Comparison of ENCODE assay signal across 10 cellular contexts in genomic region chr20:6123650-6124014, GRCh38. TPM values are rescaled to one million over a fixed set of nuclear protein-coding genes. Genes with fewer than 3 reads are reported as not detected.
DNase-seq lines count a peak whose midpoint lies in the region; ATAC-seq and TF ChIP-seq lines count a peak whose summit lies in the region.
"Had no signal": no experiment of that assay in that cellular context is flagged by ENCODE, and none has a peak within 500 bp of the region (broad histone marks: within the 10 kb centered on the region; RNA-seq: fewer than 3 reads in every experiment).

No MANE protein-coding gene starts in this region.

- no peak for TF ChIP-seq CTCF in SK-N-SH (IDR thresholded peaks at IDR 0.05)
- no peak for TF ChIP-seq CTCF in foreskin keratinocyte (conservative IDR thresholded peaks at IDR 0.05)

- no peak overlapping the region for H2AFZ ChIP-seq in SK-N-SH (ENCODE audit: low read depth)

- no peak overlapping the region for H3K9ac ChIP-seq in SK-N-SH
- H3K9ac ChIP-seq in SK-N-MC (ENCODE audit: insufficient read length) = peak overlapping the region; percentile 74

- H3K79me2 ChIP-seq in SK-N-SH (ENCODE audit: insufficient read depth) = no peaks in the 10 kb centered on the region

- H3K4me2 ChIP-seq in SK-N-SH = 0 out of 2 replicates have a peak overlapping the region, but pooled peaks have one; percentile 82

- H3K4me1 ChIP-seq in SK-N-SH (ENCODE audit: control insufficient read depth in 1 of 2, insufficient read depth in 2 of 2, low read depth in 1 of 2, low read length in 1 of 2) (peaks cover 0 to 3% of the 10 kb centered on the region in 2 experiments; a peak in 1 of 4 replicates), foreskin keratinocyte (peaks cover 8% of the 10 kb centered on the region)

- TF ChIP-seq RAD21 in SK-N-SH (IDR thresholded peaks at IDR 0.05; ENCODE audit: low read length) = no peak

- H3K27ac ChIP-seq in SK-N-SH (ENCODE audit: low read depth in 2 of 2, low read length in 1 of 2) (no peak overlapping the region), SK-N-MC (no peak overlapping the region), foreskin keratinocyte (peak overlapping the region; percentile 85), skin epidermis (peak overlapping the region in 19 of 21 experiments; percentile 6 to 94 (median 72))

- H3K9me3 ChIP-seq in SK-N-SH (no peaks in the 10 kb centered on the region), SK-N-MC (ENCODE audit: low read depth, low read length) (no peaks in the 10 kb centered on the region)
- H3K9me3 ChIP-seq: left lung, upper lobe of left lung had no signal

- no peaks in the 10 kb centered on the region for H3K9me2 ChIP-seq in SK-N-SH

- POLR2A ChIA-PET in SK-N-SH (lab: Yijun Ruan, JAX) = no interaction called here

- no peak for TF ChIP-seq EP300 in SK-N-SH (IDR thresholded peaks at IDR 0.05; ENCODE audit: borderline replicate concordance in 1 of 2, low read depth in 1 of 2, low read length in 1 of 2)

- peaks cover 5% of the 10 kb centered on the region for H3F3A ChIP-seq in SK-N-SH (replicated peaks; ENCODE audit: insufficient read depth)

- CTCF ChIA-PET in SK-N-SH (lab: Yijun Ruan, JAX) = no interaction called here

- intact Hi-C loops in left colon (cut with DNase I, micrococcal nuclease) = no loop called here

- no peak for DNase-seq in SK-N-SH
- DNase-seq in SK-N-MC (ENCODE audit: low read depth, low spot score) = no peak
- no peak for DNase-seq in foreskin keratinocyte
- no peak for DNase-seq in HUDEP-2 (lab: John Stamatoyannopoulos, UW; ENCODE audit: unreplicated experiment in 76 of 76)
- no peak for DNase-seq in SK-N-DZ (ENCODE audit: low spot score)
- no peak for DNase-seq in left colon

- ATAC-seq in SK-N-SH treated with all-trans-retinoic acid at 6 μM for 48 hours = no peak
- ATAC-seq in foreskin keratinocyte = no peak
- ATAC-seq in left colon = no peak

- H3K4me3 ChIP-seq in SK-N-SH (ENCODE audit: low read depth in 2 of 2, low read length in 1 of 2) = no peak overlapping the region
- peak overlapping the region; percentile 84 for H3K4me3 ChIP-seq in SK-N-MC
- H3K4me3 ChIP-seq in skin epidermis = no peak overlapping the region

- no peaks in the 10 kb centered on the region for H4K20me1 ChIP-seq in SK-N-SH (ENCODE audit: insufficient read depth)

- no peaks in the 10 kb centered on the region for H3K27me3 ChIP-seq in SK-N-SH (ENCODE audit: insufficient read depth)
- no peaks in the 10 kb centered on the region for H3K27me3 ChIP-seq in foreskin keratinocyte

- no peaks in the 10 kb centered on the region for H3K36me3 ChIP-seq in SK-N-SH (replicated peaks in 1 of 2; ENCODE audit: control insufficient read depth in 1 of 2, insufficient read depth in 2 of 2, low read length in 1 of 2)
- peaks cover 9% of the 10 kb centered on the region for H3K36me3 ChIP-seq in SK-N-MC (ENCODE audit: insufficient read depth, low read length)
- H3K36me3 ChIP-seq: left lung, upper lobe of left lung had no signal

- 94% methylated on average over 4 of the region's 4 CpGs for WGBS in SK-N-SH (ENCODE audit: low lambda C conversion rate)

TF ChIP-seq in SK-N-SH, 30 proteins besides CTCF, POLR2A, EP300 and RAD21 (continues in another document):
- no peak for TF ChIP-seq GATA2 (CRISPR knock-in tag; IDR thresholded peaks at IDR 0.05)
- TF ChIP-seq FOSL2 (IDR thresholded peaks at IDR 0.05; ENCODE audit: borderline replicate concordance, low read depth) = no peak
- no peak for TF ChIP-seq MXI1 (IDR thresholded peaks at IDR 0.05; ENCODE audit: low read depth, low read length)
- no peak for TF ChIP-seq SMC3 (IDR thresholded peaks at IDR 0.05; ENCODE audit: low read depth, low read length)
- TF ChIP-seq, protein P1, sequence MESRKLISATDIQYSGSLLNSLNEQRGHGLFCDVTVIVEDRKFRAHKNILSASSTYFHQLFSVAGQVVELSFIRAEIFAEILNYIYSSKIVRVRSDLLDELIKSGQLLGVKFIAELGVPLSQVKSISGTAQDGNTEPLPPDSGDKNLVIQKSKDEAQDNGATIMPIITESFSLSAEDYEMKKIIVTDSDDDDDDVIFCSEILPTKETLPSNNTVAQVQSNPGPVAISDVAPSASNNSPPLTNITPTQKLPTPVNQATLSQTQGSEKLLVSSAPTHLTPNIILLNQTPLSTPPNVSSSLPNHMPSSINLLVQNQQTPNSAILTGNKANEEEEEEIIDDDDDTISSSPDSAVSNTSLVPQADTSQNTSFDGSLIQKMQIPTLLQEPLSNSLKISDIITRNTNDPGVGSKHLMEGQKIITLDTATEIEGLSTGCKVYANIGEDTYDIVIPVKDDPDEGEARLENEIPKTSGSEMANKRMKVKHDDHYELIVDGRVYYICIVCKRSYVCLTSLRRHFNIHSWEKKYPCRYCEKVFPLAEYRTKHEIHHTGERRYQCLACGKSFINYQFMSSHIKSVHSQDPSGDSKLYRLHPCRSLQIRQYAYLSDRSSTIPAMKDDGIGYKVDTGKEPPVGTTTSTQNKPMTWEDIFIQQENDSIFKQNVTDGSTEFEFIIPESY (IDR thresholded peaks at IDR 0.05; ENCODE audit: borderline replicate concordance, low read depth) = no peak
- no peak for TF ChIP-seq MEF2A (IDR thresholded peaks at IDR 0.05; ENCODE audit: borderline replicate concordance, low read depth)
- no peak for TF ChIP-seq EZH2phosphoT487 (IDR thresholded peaks at IDR 0.05; ENCODE audit: borderline replicate concordance, low read depth)
- no peak for TF ChIP-seq TCF12 (IDR thresholded peaks at IDR 0.05)
- TF ChIP-seq SIN3A (IDR thresholded peaks at IDR 0.05; ENCODE audit: borderline replicate concordance, low read depth, low read length) = no peak
- TF ChIP-seq NFIC (IDR thresholded peaks at IDR 0.05; ENCODE audit: borderline replicate concordance) = no peak
- no peak for TF ChIP-seq MAX (IDR thresholded peaks at IDR 0.05; ENCODE audit: low read depth)
- TF ChIP-seq JUND (IDR thresholded peaks at IDR 0.05) = no peak

TF ChIP-seq in SK-N-SH treated with all-trans-retinoic acid at 6 μM for 48 hours, 23 proteins besides CTCF, POLR2A, EP300 and RAD21 (continues in another document):
- TF ChIP-seq CSRNP3 (CRISPR knock-in tag; IDR thresholded peaks at IDR 0.05) (no peak), ZNF70 (CRISPR knock-in tag; IDR thresholded peaks at IDR 0.05) (no peak), CREB5 (CRISPR knock-in tag; IDR thresholded peaks at IDR 0.05; ENCODE audit: low read depth) (no peak), ZNF8 (CRISPR knock-in tag; IDR thresholded peaks at IDR 0.05) (no peak), ZFP30 (CRISPR knock-in tag; IDR thresholded peaks at IDR 0.05) (no peak), CSDC2 (CRISPR knock-in tag; IDR thresholded peaks at IDR 0.05) (no peak), BACH2 (CRISPR knock-in tag; IDR thresholded peaks at IDR 0.05; ENCODE audit: borderline replicate concordance) (no peak), TCF4 (CRISPR knock-in tag; IDR thresholded peaks at IDR 0.05; ENCODE audit: borderline replicate concordance) (no peak), POU6F1 (CRISPR knock-in tag; IDR thresholded peaks at IDR 0.05; ENCODE audit: borderline replicate concordance, low read depth) (no peak), ZNF565 (CRISPR knock-in tag; conservative IDR thresholded peaks at IDR 0.05; ENCODE audit: low read depth) (no peak), OSR1 (CRISPR knock-in tag; IDR thresholded peaks at IDR 0.05) (no peak), ZC3H10 (CRISPR knock-in tag; IDR thresholded peaks at IDR 0.05) (no peak), GLIS3 (CRISPR knock-in tag; IDR thresholded peaks at IDR 0.05) (no peak), ISL1 (CRISPR knock-in tag; IDR thresholded peaks at IDR 0.05) (no peak), ARNTL (CRISPR knock-in tag; IDR thresholded peaks at IDR 0.05; ENCODE audit: borderline replicate concordance, low read depth) (no peak)

RNA-seq across cellular contexts. Expression of gene FERMT1, which starts 0.8 kb away (rescaled TPM):
- polyA plus RNA-seq in SK-N-SH (2012; rRNA removed) (0.81 and 0.93 TPM in 2 replicates), foreskin keratinocyte (58.5 and 95.3 TPM in 2 replicates)
- 0.64 and 0.68 TPM in 2 replicates for polyA plus RNA-seq in SK-N-SH (2012; cell fraction: cytosol; rRNA removed)
- 0.88 and 0.91 TPM in 2 replicates for polyA plus RNA-seq in SK-N-SH (2012; cell fraction: nucleus; rRNA removed)
- total RNA-seq in foreskin keratinocyte (138 and 276 TPM in 2 replicates), left colon (10 to 100 TPM; 62.0 to 79.7 TPM)
- polyA plus RNA-seq in SK-N-DZ (2014; cell fraction: cytosol; rRNA removed) = 0.45 and 0.58 TPM in 2 replicates
- polyA plus RNA-seq in SK-N-DZ (2014; cell fraction: nucleus; rRNA removed) = 0.24 and 0.51 TPM in 2 replicates

Comparison
In these comparisons a context has a peak if more than half of its experiments do, and no peak if none do; other contexts are left out.
1. H3K27ac ChIP-seq: peak in foreskin keratinocyte (single experiment) and skin epidermis (19 of 21); none in SK-N-SH (0 of 2) and SK-N-MC (single experiment).